ENCODE assay signal across 1 cellular context in genomic region chr17:63837962-63838585, GRCh38.
TF ChIP-seq lines count a peak whose summit lies in the region.

No MANE protein-coding gene starts in this region.

TF ChIP-seq in HEK293, 187 proteins besides CTCF, POLR2A, EP300 and RAD21 (continued from another document):
- no peak for TF ChIP-seq ZNF214 (tag by site-specific recombination; IDR thresholded peaks at IDR 0.05; ENCODE audit: borderline replicate concordance)
- no peak for TF ChIP-seq ZNF639 (tag by site-specific recombination; IDR thresholded peaks at IDR 0.05)
- no peak for TF ChIP-seq ZNF426 (tag by site-specific recombination; IDR thresholded peaks at IDR 0.05)
- no peak for TF ChIP-seq ZNF664 (tag by site-specific recombination; IDR thresholded peaks at IDR 0.05)
- TF ChIP-seq ZNF645 (tag by site-specific recombination; IDR thresholded peaks at IDR 0.05), result no peak
- no peak for TF ChIP-seq ZNF169 (tag by site-specific recombination; IDR thresholded peaks at IDR 0.05)
- no peak for TF ChIP-seq YY2 (tag by site-specific recombination; IDR thresholded peaks at IDR 0.05)
- TF ChIP-seq ZXDB (tag by site-specific recombination; IDR thresholded peaks at IDR 0.05), result no peak
- TF ChIP-seq ZNF341 (tag by site-specific recombination; IDR thresholded peaks at IDR 0.05; ENCODE audit: low read depth), result no peak
- no peak for TF ChIP-seq ZNF138 (tag by site-specific recombination; IDR thresholded peaks at IDR 0.05; ENCODE audit: borderline replicate concordance)
- TF ChIP-seq REPIN1 (tag by site-specific recombination; IDR thresholded peaks at IDR 0.05; ENCODE audit: low read depth), result no peak
- TF ChIP-seq ZNF37A (tag by site-specific recombination; IDR thresholded peaks at IDR 0.05), result no peak
- no peak for TF ChIP-seq GLIS2 (tag by site-specific recombination; IDR thresholded peaks at IDR 0.05)
- TF ChIP-seq GLI2 (tag by site-specific recombination; IDR thresholded peaks at IDR 0.05; ENCODE audit: borderline replicate concordance, low read depth), result no peak
- no peak for TF ChIP-seq ZIC2 (tag by site-specific recombination; IDR thresholded peaks at IDR 0.05)
TF ChIP-seq in HEK293: peak in this region for 0.
